17 cellular contexts compared by ENCODE assay signal in genomic region chr17:14559220-14559619, GRCh38.
DNase-seq lines count a peak whose midpoint lies in the region; ATAC-seq, FAIRE-seq and TF ChIP-seq lines count a peak whose summit lies in the region.
"Had no signal": no experiment of that assay in that cellular context is flagged by ENCODE, and none has a peak within 500 bp of the region (broad histone marks: within the 10 kb centered on the region; RNA-seq: fewer than 3 reads in every experiment).

No MANE protein-coding gene starts in this region.

- POLR2A ChIA-PET in K562 (lab: Yijun Ruan, JAX) = no interaction called here

- in situ Hi-C loops in K562 (cut with MboI) = no loop called here

- H3K4me1 ChIP-seq in K562 (replicated peaks in 1 of 2; ENCODE audit: control insufficient read depth in 2 of 2, insufficient read depth in 2 of 2, low read length in 2 of 2) = no peaks in the 10 kb centered on the region
- peaks cover 17% of the 10 kb centered on the region for H3K4me1 ChIP-seq in parathyroid adenoma
- H3K4me1 ChIP-seq: BE2C had no signal

- H3K4me3 ChIP-seq in K562 (no peak overlapping the region), parathyroid adenoma (ENCODE audit: low read depth, low read length) (no peak overlapping the region), coronary artery (no peak overlapping the region)

- TF ChIP-seq EP300 in K562 (IDR thresholded peaks at IDR 0.05; ENCODE audit: low read length) = no peak

- intact Hi-C loops in K562 (cut with micrococcal nuclease) = no loop called here

- TF ChIP-seq CTCF in K562 (IDR thresholded peaks at IDR 0.05 in 2 of 3, conservative IDR thresholded peaks at IDR 0.05 in 1 of 3; ENCODE audit: insufficient read depth in 2 of 3, low read depth in 1 of 3, low read length in 3 of 3) = no peak
- no peak for TF ChIP-seq CTCF in parathyroid adenoma (IDR thresholded peaks at IDR 0.05)
- no peak for TF ChIP-seq CTCF in coronary artery (IDR thresholded peaks at IDR 0.05)

- CTCF ChIA-PET in K562 (lab: Yijun Ruan, JAX; ENCODE audit: low intra/inter-chr PET ratio) = no interaction called here

- BruUV-seq in K562 (replicated peaks; lab: Mats Ljungman, UMichigan) = no TSS peak

- no peaks in the 10 kb centered on the region for H4K20me1 ChIP-seq in K562 (replicated peaks; ENCODE audit: control insufficient read depth, insufficient read depth, low read length)

- H3K27me3 Mint-ChIP-seq in activated naive CD8-positive, alpha-beta T cell treated with anti-CD3 and anti-CD28 coated beads, Interleukin-2, amount 50 U/mL, for 24 hours = peaks cover 2% of the 10 kb centered on the region
- no peaks in the 10 kb centered on the region for H3K27me3 Mint-ChIP-seq in activated naive CD8-positive, alpha-beta T cell treated with anti-CD3 and anti-CD28 coated beads for 36 hours

- H3K4me1 Mint-ChIP-seq in activated naive CD8-positive, alpha-beta T cell treated with anti-CD3 and anti-CD28 coated beads, Interleukin-2, amount 50 U/mL, for 24 hours = peaks cover 12% of the 10 kb centered on the region
- peaks cover 10% of the 10 kb centered on the region for H3K4me1 Mint-ChIP-seq in activated naive CD8-positive, alpha-beta T cell treated with anti-CD3 and anti-CD28 coated beads for 36 hours

- no peak for TF ChIP-seq POLR2A in K562 (conservative IDR thresholded peaks at IDR 0.05)

- H3K27me3 ChIP-seq in K562 (ENCODE audit: control insufficient read depth in 2 of 2, insufficient read depth in 2 of 2, low read length in 2 of 2) (no peaks in the 10 kb centered on the region; a peak in 1 of 5 replicates), parathyroid adenoma (ENCODE audit: control insufficient read depth, insufficient read depth, low read length) (no peaks in the 10 kb centered on the region)
- H3K27me3 ChIP-seq: BE2C had no signal

- no peak for TF ChIP-seq RAD21 in K562 (CRISPR knock-in tag; conservative IDR thresholded peaks at IDR 0.05 in 1 of 2, IDR thresholded peaks at IDR 0.05 in 1 of 2)

- H3K9ac ChIP-seq in K562 (ENCODE audit: insufficient read depth in 1 of 2, low read depth in 2 of 2, low read length in 2 of 2) (no peak overlapping the region), parathyroid adenoma (no peak overlapping the region)

- FAIRE-seq in K562 (lab: Jason Lieb, UNC) = no peak
- FAIRE-seq: D721Med, RCC 7860 had no signal

- H3K79me2 ChIP-seq in K562 (ENCODE audit: control insufficient read depth, insufficient read depth, low read length) = no peaks in the 10 kb centered on the region
- H3K79me2 ChIP-seq in parathyroid adenoma = no peaks in the 10 kb centered on the region

- H3K36me3 ChIP-seq in K562 (ENCODE audit: control insufficient read depth, insufficient read depth, low read length) (no peaks in the 10 kb centered on the region), parathyroid adenoma (ENCODE audit: control insufficient read depth, insufficient read depth, low read length) (no peaks in the 10 kb centered on the region)
- H3K36me3 ChIP-seq: BE2C had no signal

- H3K4me2 ChIP-seq in K562 (ENCODE audit: insufficient read depth, low read length) (no peak overlapping the region), parathyroid adenoma (ENCODE audit: low read length) (no peak overlapping the region)

- no peak overlapping the region for H3K27ac Mint-ChIP-seq in activated naive CD8-positive, alpha-beta T cell treated with anti-CD3 and anti-CD28 coated beads, Interleukin-2, amount 50 U/mL, for 24 hours
- H3K27ac Mint-ChIP-seq in activated naive CD8-positive, alpha-beta T cell treated with anti-CD3 and anti-CD28 coated beads for 36 hours = no peak overlapping the region
- H3K27ac Mint-ChIP-seq: CD4-positive, alpha-beta memory T cell; H9 had no signal

- H3K27ac ChIP-seq in K562 (ENCODE audit: extremely low read depth, low read depth, low read length) (no peak overlapping the region), parathyroid adenoma (peak overlapping the region; percentile 52), coronary artery (no peak overlapping the region)

- no peaks in the 10 kb centered on the region for H3K9me3 Mint-ChIP-seq in activated naive CD8-positive, alpha-beta T cell treated with anti-CD3 and anti-CD28 coated beads, Interleukin-2, amount 50 U/mL, for 24 hours
- H3K9me3 Mint-ChIP-seq in activated naive CD8-positive, alpha-beta T cell treated with anti-CD3 and anti-CD28 coated beads for 36 hours = no peaks in the 10 kb centered on the region
- H3K9me3 Mint-ChIP-seq: CD4-positive, alpha-beta memory T cell; H9 had no signal

- H3K36me3 Mint-ChIP-seq in activated naive CD8-positive, alpha-beta T cell treated with anti-CD3 and anti-CD28 coated beads, Interleukin-2, amount 50 U/mL, for 24 hours (ENCODE audit: low read depth) = no peaks in the 10 kb centered on the region
- no peaks in the 10 kb centered on the region for H3K36me3 Mint-ChIP-seq in activated naive CD8-positive, alpha-beta T cell treated with anti-CD3 and anti-CD28 coated beads for 36 hours
- H3K36me3 Mint-ChIP-seq: CD4-positive, alpha-beta memory T cell had no signal

- peak overlapping the region; percentile 7 for H3K4me3 Mint-ChIP-seq in activated naive CD8-positive, alpha-beta T cell treated with anti-CD3 and anti-CD28 coated beads, Interleukin-2, amount 50 U/mL, for 24 hours
- no peak overlapping the region for H3K4me3 Mint-ChIP-seq in activated naive CD8-positive, alpha-beta T cell treated with anti-CD3 and anti-CD28 coated beads for 36 hours

- 0% methylated on average over 5 of the region's 6 CpGs for WGBS in K562 (ENCODE audit: insufficient coverage, low coverage, missing lambda C conversion rate)

- no peaks in the 10 kb centered on the region for H3K9me1 ChIP-seq in K562 (ENCODE audit: control insufficient read depth, insufficient read depth, low read length)

- H3K9me3 ChIP-seq in K562 (replicated peaks; ENCODE audit: control insufficient read depth, insufficient read depth, low read depth, low read length) (no peaks in the 10 kb centered on the region), parathyroid adenoma (ENCODE audit: control insufficient read depth, low read length) (no peaks in the 10 kb centered on the region)
- H3K9me3 ChIP-seq: BE2C had no signal

- no peak for ATAC-seq in activated naive CD8-positive, alpha-beta T cell treated with anti-CD3 and anti-CD28 coated beads, Interleukin-2, amount 50 U/mL, for 24 hours
- ATAC-seq in K562 = no peak
- ATAC-seq: Right ventricle myocardium inferior had no signal

- no peak for DNase-seq in activated naive CD8-positive, alpha-beta T cell treated with anti-CD3 and anti-CD28 coated beads, Interleukin-2, amount 50 U/mL, for 24 hours
- DNase-seq in activated naive CD8-positive, alpha-beta T cell treated with anti-CD3 and anti-CD28 coated beads for 36 hours = no peak
- DNase-seq in GF-D8 (lab: John Stamatoyannopoulos, UW) (peak; percentile 2), K562 (ENCODE audit: extremely low read depth in 1 of 4, low spot score in 3 of 4) (no peak), NCI-H1048 (lab: John Stamatoyannopoulos, UW) (no peak), SHP77 treated with DMSO at 0.1 percent for 48 hours (lab: John Stamatoyannopoulos, UW) (no peak), coronary artery (ENCODE audit: low spot score) (no peak)
- DNase-seq: BE2C; CD4-positive, alpha-beta memory T cell; DMS79 treated with DMSO at 0.1 percent for 48 hours; H9; NCI-H1694 treated with DMSO at 0.1 percent for 48 hours; NK-92 treated with Interleukin-12 subunit alpha and Interleukin-12 subunit beta, amount 100 ng/mL, for 24 hours had no signal

- H2AFZ ChIP-seq in K562 (ENCODE audit: low read depth, low read length) (no peak overlapping the region), parathyroid adenoma (peak overlapping the region; percentile 65)

TF ChIP-seq in K562, 482 proteins besides CTCF, POLR2A, EP300 and RAD21:
- TF ChIP-seq C11orf30 (IDR thresholded peaks at IDR 0.05; ENCODE audit: low read depth) = 0 out of 2 replicates have a peak, but pooled peaks have one; percentile 8
- no peak for TF ChIP-seq ZNF57 (CRISPR knock-in tag; IDR thresholded peaks at IDR 0.05)
- no peak for TF ChIP-seq GATAD2B (IDR thresholded peaks at IDR 0.05; ENCODE audit: borderline replicate concordance)
- no peak for TF ChIP-seq PHF21A (IDR thresholded peaks at IDR 0.05; ENCODE audit: borderline replicate concordance, low read depth)
- TF ChIP-seq ZNF316 (IDR thresholded peaks at IDR 0.05) = peak; percentile 7; the same call in 1 of the 2 replicates
- peak; percentile 31; the same call in 1 of the 2 replicates for TF ChIP-seq MAFK (IDR thresholded peaks at IDR 0.05; ENCODE audit: low read length)
- peak; percentile 30; the same call in 1 of the 2 replicates for TF ChIP-seq MAFF (IDR thresholded peaks at IDR 0.05; ENCODE audit: low read length)
- no peak for TF ChIP-seq RBM17 (IDR thresholded peaks at IDR 0.05; ENCODE audit: borderline replicate concordance, low read depth, low read length)
- no peak for TF ChIP-seq KDM5B (IDR thresholded peaks at IDR 0.05; ENCODE audit: insufficient replicate concordance, low read depth, low read length)
